ENCODE assay signal across 15 cellular contexts in the genomic region with DNA sequence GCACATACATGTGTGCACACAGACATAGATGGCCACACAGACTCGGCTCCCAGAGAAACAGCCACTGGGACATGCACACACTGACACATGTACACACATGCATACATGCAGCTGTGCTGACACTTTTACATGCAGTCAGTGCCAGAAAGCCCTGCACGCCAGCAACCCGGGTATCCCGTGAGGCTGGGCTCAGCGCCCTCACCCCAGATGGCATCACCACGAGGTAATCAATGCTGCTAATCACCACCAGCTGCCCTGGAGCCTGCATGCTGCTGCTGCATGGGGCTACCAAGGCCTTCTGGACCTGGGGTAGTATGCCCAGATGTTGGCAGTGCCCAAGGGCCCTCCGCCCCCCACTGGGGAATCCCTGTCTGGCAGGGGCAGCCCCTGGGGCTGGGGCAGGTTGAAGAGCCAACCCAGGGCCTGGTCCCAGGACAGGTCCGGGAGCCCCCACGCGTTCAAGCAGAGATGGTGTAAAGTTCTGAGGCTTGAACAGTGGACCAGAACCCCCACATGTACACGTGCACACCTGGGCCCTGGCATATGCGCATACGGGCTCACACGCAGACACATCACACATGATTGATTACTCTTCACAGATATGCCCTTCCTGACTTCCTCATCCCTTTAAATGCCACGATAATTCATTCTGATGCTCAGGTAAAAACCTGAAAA. TPM values are rescaled to one million over a fixed set of nuclear protein-coding genes. Genes with fewer than 3 reads are reported as not detected.
DNase-seq lines count a peak whose midpoint lies in the region; ATAC-seq and TF ChIP-seq lines count a peak whose summit lies in the region.
"Had no signal": no experiment of that assay in that cellular context is flagged by ENCODE, and none has a peak within 500 bp of the region (broad histone marks: within the 10 kb centered on the region; RNA-seq: fewer than 3 reads in every experiment).

No MANE protein-coding gene starts in this region.

- peaks cover 23% of the 10 kb centered on the region for H3K27me3 ChIP-seq in CD4-positive, alpha-beta T cell (ENCODE audit: control insufficient read depth, insufficient read depth, low read length)

- H3K27ac Mint-ChIP-seq in activated B cell treated with CpG ODN at 0.5 μM for 24 hours, result no peak overlapping the region
- peak overlapping the region; percentile 74 to 97 (median 95) for H3K27ac Mint-ChIP-seq in nephron
- no peak overlapping the region for H3K27ac Mint-ChIP-seq in CD4-positive, alpha-beta T cell

- no peaks in the 10 kb centered on the region for H3K9me3 Mint-ChIP-seq in activated B cell treated with CpG ODN at 0.5 μM for 24 hours
- H3K9me3 Mint-ChIP-seq in nephron, result no peaks in the 10 kb centered on the region
- H3K9me3 Mint-ChIP-seq in CD4-positive, alpha-beta T cell, result no peaks in the 10 kb centered on the region
- H3K9me3 Mint-ChIP-seq: central memory CD8-positive, alpha-beta T cell; mesothelial cell of epicardium had no signal

- TF ChIP-seq CTCF in activated B cell treated with CpG ODN at 0.5 μM for 24 hours (IDR thresholded peaks at IDR 0.05) (no peak), nephron (IDR thresholded peaks at IDR 0.05; ENCODE audit: unreplicated experiment in 3 of 3) (no peak)
- TF ChIP-seq CTCF in CD4-positive, alpha-beta T cell (IDR thresholded peaks at IDR 0.05), result no peak

- H3K4me3 Mint-ChIP-seq in activated B cell treated with CpG ODN at 0.5 μM for 24 hours, result no peak overlapping the region
- no peak overlapping the region for H3K4me3 Mint-ChIP-seq in nephron
- no peak overlapping the region for H3K4me3 Mint-ChIP-seq in CD4-positive, alpha-beta T cell
- H3K4me3 Mint-ChIP-seq: central memory CD8-positive, alpha-beta T cell; mesothelial cell of epicardium had no signal

- no peaks in the 10 kb centered on the region for H3K9me3 ChIP-seq in CD4-positive, alpha-beta T cell (ENCODE audit: control insufficient read depth, low read length)

- no peak overlapping the region for H3K27ac ChIP-seq in CD4-positive, alpha-beta T cell (ENCODE audit: low read depth, low read length)

- peak; percentile 33 for ATAC-seq in activated B cell treated with CpG ODN at 0.5 μM for 24 hours (ENCODE audit: low read depth)
- no peak for ATAC-seq in CD4-positive, alpha-beta T cell (ENCODE audit: poor library complexity)
- ATAC-seq: left cardiac atrium had no signal

- H3K27me3 Mint-ChIP-seq in activated B cell treated with CpG ODN at 0.5 μM for 24 hours, result peaks cover 41% of the 10 kb centered on the region
- H3K27me3 Mint-ChIP-seq in nephron (ENCODE audit: low read depth), result peaks cover 6% of the 10 kb centered on the region
- peaks cover 66% of the 10 kb centered on the region for H3K27me3 Mint-ChIP-seq in CD4-positive, alpha-beta T cell

- H3K4me1 Mint-ChIP-seq in activated B cell treated with CpG ODN at 0.5 μM for 24 hours, result peaks cover 39% of the 10 kb centered on the region
- peaks cover 67% of the 10 kb centered on the region for H3K4me1 Mint-ChIP-seq in nephron
- peaks cover 24% of the 10 kb centered on the region for H3K4me1 Mint-ChIP-seq in CD4-positive, alpha-beta T cell (ENCODE audit: low read depth)

- CTCF ChIA-PET in activated B cell treated with CpG ODN at 0.5 μM for 24 hours (lab: Charles Lee), result no interaction called here
- CTCF ChIA-PET in CD4-positive, alpha-beta T cell (lab: Charles Lee), result no interaction called here

- DNase-seq in DMS 273 (lab: John Stamatoyannopoulos, UW; ENCODE audit: unreplicated experiment) (peak; percentile 96), NCI-H1694 treated with DMSO at 0.1 percent for 48 hours (lab: John Stamatoyannopoulos, UW) (peak; percentile 78), activated B cell treated with CpG ODN at 0.5 μM for 24 hours (no peak), NCI-H226 (no peak), UCSD-AML1 (lab: John Stamatoyannopoulos, UW; ENCODE audit: unreplicated experiment) (no peak), retina (no peak)
- DNase-seq in CD4-positive, alpha-beta T cell, result no peak
- DNase-seq: activated CD4-positive, alpha-beta T cell treated with anti-CD3 and anti-CD28 coated beads, Interleukin-2, amount 50 U/mL, for 48 hours; activated gamma-delta T cell treated with Interleukin-2 at 50 U/mL for 16 hours; amygdala; left cardiac atrium; NCI-H1417 treated with DMSO at 0.1 percent for 48 hours had no signal

- POLR2A ChIA-PET in activated B cell treated with CpG ODN at 0.5 μM for 24 hours (lab: Charles Lee), result no interaction called here
- POLR2A ChIA-PET in CD4-positive, alpha-beta T cell (lab: Charles Lee), result no interaction called here

- intact Hi-C loops in activated B cell treated with CpG ODN at 0.5 μM for 24 hours (cut with micrococcal nuclease), result no loop called here
- intact Hi-C loops in CD4-positive, alpha-beta T cell (cut with DNase I, micrococcal nuclease), result no loop called here

- H3K36me3 Mint-ChIP-seq in activated B cell treated with CpG ODN at 0.5 μM for 24 hours (ENCODE audit: low read depth) (no peaks in the 10 kb centered on the region), nephron (ENCODE audit: low read depth) (no peaks in the 10 kb centered on the region)
- no peaks in the 10 kb centered on the region for H3K36me3 Mint-ChIP-seq in CD4-positive, alpha-beta T cell (ENCODE audit: low read depth)
- H3K36me3 Mint-ChIP-seq: mesothelial cell of epicardium had no signal

RNA-seq across cellular contexts. Expression of gene COL16A1, which starts 2.7 kb away (rescaled TPM):
- total RNA-seq in activated B cell treated with CpG ODN at 0.5 μM for 24 hours, result 0.17 and 0.31 TPM in 2 replicates
- not detected for total RNA-seq in CD4-positive, alpha-beta T cell

RNA-seq across cellular contexts. Expression of gene ADGRB2, which starts 57.6 kb away (rescaled TPM):
- 6.3 and 6.5 TPM in 2 replicates for total RNA-seq in activated B cell treated with CpG ODN at 0.5 μM for 24 hours
- total RNA-seq in CD4-positive, alpha-beta T cell, result under 1 TPM; 0.39 to 0.71 TPM

Comparison
In these comparisons a context has a peak if more than half of its experiments do, and no peak if none do; other contexts are left out.
1. DNase-seq: peak in DMS 273 (single experiment) and NCI-H1694 treated with DMSO at 0.1 percent for 48 hours (single experiment); none in activated B cell treated with CpG ODN at 0.5 μM for 24 hours (single experiment), NCI-H226 (single experiment), UCSD-AML1 (single experiment), CD4-positive, alpha-beta T cell (0 of 10) and retina (single experiment).
2. H3K27ac Mint-ChIP-seq: peak in nephron (3 of 3); none in activated B cell treated with CpG ODN at 0.5 μM for 24 hours (single experiment) and CD4-positive, alpha-beta T cell (single experiment).